8 cellular contexts compared by ENCODE assay signal in genomic region chr19:42313096-42313839, GRCh38. TPM values are rescaled to one million over a fixed set of nuclear protein-coding genes. Genes with fewer than 3 reads are reported as not detected.
A peak's percentile ranks its signal among the peaks of the same experiment; 100 is the strongest.
DNase-seq lines count a peak whose midpoint lies in the region; ATAC-seq, FAIRE-seq and TF ChIP-seq lines count a peak whose summit lies in the region.

TSS of gene TMEM145 (plus strand) at chr19:42313309. CDS start at chr19:42313377, 68 bp downstream.

- H3K4me3 Mint-ChIP-seq in central memory CD8-positive, alpha-beta T cell = peak within 1 kb of the TSS; percentile 71

- H3K36me3 Mint-ChIP-seq in central memory CD8-positive, alpha-beta T cell (ENCODE audit: insufficient read depth) = peaks cover 2% of the 10 kb centered on the region

- no peak for FAIRE-seq in keratinocyte (lab: Jason Lieb, UNC)

- peak within 1 kb of the TSS; percentile 26 to 51 (median 46) for H3K4me3 ChIP-seq in keratinocyte (ENCODE audit: control insufficient read depth in 2 of 3, extremely low read depth in 1 of 3, insufficient read depth in 2 of 3, low read depth in 1 of 3, low read length in 3 of 3)

- in situ Hi-C loops in KBM-7 (cut with MboI; ENCODE audit: low pct_unique_long_range_greater_than_20kb, low sequenced_read_pairs) (no loop called here), SK-MEL-5 (cut with HindIII; ENCODE audit: low pct_unique_long_range_greater_than_20kb, low sequenced_read_pairs) (no loop called here)

- no peaks in the 10 kb centered on the region for H3K36me3 ChIP-seq in keratinocyte (ENCODE audit: control insufficient read depth in 2 of 2, extremely low read depth in 1 of 2, insufficient read depth in 2 of 2, low read length in 2 of 2)

- peak in 1 of 3 experiments; percentile 34 for TF ChIP-seq CTCF in keratinocyte (optimal IDR thresholded peaks at IDR 0.05 in 1 of 3, IDR thresholded peaks at IDR 0.05 in 1 of 3, conservative IDR thresholded peaks at IDR 0.05 in 1 of 3; ENCODE audit: extremely low read depth in 1 of 3, insufficient read depth in 2 of 3, low read length in 3 of 3)

- no peaks in the 10 kb centered on the region for H3K9me3 Mint-ChIP-seq in central memory CD8-positive, alpha-beta T cell

- no peak within 1 kb of the TSS for H2AFZ ChIP-seq in keratinocyte (ENCODE audit: control insufficient read depth, low read length)

- peaks cover 35% of the 10 kb centered on the region for H3K27me3 ChIP-seq in keratinocyte (ENCODE audit: control insufficient read depth, extremely low read depth, insufficient read depth, low read length)

- ATAC-seq in central memory CD8-positive, alpha-beta T cell (replicated peaks; ENCODE audit: extremely low read depth, poor library complexity, severe bottlenecking) = peak; percentile 68

- no peaks in the 10 kb centered on the region for H3K9me1 ChIP-seq in keratinocyte (ENCODE audit: control insufficient read depth, extremely low read depth, insufficient read depth, low read length)

- no peaks in the 10 kb centered on the region for H3K79me2 ChIP-seq in keratinocyte (ENCODE audit: control insufficient read depth, insufficient read depth, low read length)

- no peak within 1 kb of the TSS for H3K27ac Mint-ChIP-seq in central memory CD8-positive, alpha-beta T cell (ENCODE audit: low read depth)

- peaks cover 17% of the 10 kb centered on the region for H3K4me1 Mint-ChIP-seq in central memory CD8-positive, alpha-beta T cell

- H3K4me2 ChIP-seq in keratinocyte (ENCODE audit: control insufficient read depth, extremely low read depth, insufficient read depth, low read depth, low read length) = peak within 1 kb of the TSS; percentile 67

- H3K9ac ChIP-seq in keratinocyte (ENCODE audit: control insufficient read depth, extremely low read depth, insufficient read depth, low read length) = no peak within 1 kb of the TSS

- peaks cover 50% of the 10 kb centered on the region for H3K27me3 Mint-ChIP-seq in central memory CD8-positive, alpha-beta T cell

- peak; percentile 70 for DNase-seq in ELF-1 (ENCODE audit: low read depth, low spot score)
- DNase-seq in KBM-7 = peak; percentile 61
- DNase-seq in SK-MEL-5 (ENCODE audit: low read depth, low spot score) = peak; percentile 56
- no peak for DNase-seq in central memory CD8-positive, alpha-beta T cell (ENCODE audit: low spot score in 2 of 2)
- DNase-seq in keratinocyte (ENCODE audit: low read depth, low spot score) = no peak
- peak; percentile 44 for DNase-seq in stimulated activated CD4-positive, alpha-beta T cell treated with anti-CD3 and anti-CD28 coated beads, Interleukin-1b, Interleukin-23, amount 100 ng/mL, for 48 hours
- DNase-seq in activated gamma-delta T cell (lab: John Stamatoyannopoulos, UW) = no peak
- no peak for DNase-seq in GDM1 (lab: John Stamatoyannopoulos, UW)

- H4K20me1 ChIP-seq in keratinocyte (ENCODE audit: control insufficient read depth, extremely low read depth, insufficient read depth, low read length) = no peaks in the 10 kb centered on the region

- no peaks in the 10 kb centered on the region for H3K4me1 ChIP-seq in keratinocyte (ENCODE audit: control insufficient read depth, extremely low read depth, insufficient read depth, low read length)

- no peaks in the 10 kb centered on the region for H3K9me3 ChIP-seq in keratinocyte (ENCODE audit: control insufficient read depth, low read depth, low read length)

- H3K27ac ChIP-seq in keratinocyte (ENCODE audit: control insufficient read depth, insufficient read depth, low read length) = no peak within 1 kb of the TSS

- dilution Hi-C loops in keratinocyte (cut with MboI; ENCODE audit: extremely low pct_ligation_motif_present, low sequenced_read_pairs) = no loop called here

RNA-seq across cellular contexts. Expression of gene TMEM145, which starts in this region (rescaled TPM):
- 0.51 and 0.98 TPM in 2 replicates for total RNA-seq in SK-MEL-5 (2014; rRNA removed; shearing (Covaris generic))
- 1.5 and 2.6 TPM in 2 replicates for polyA plus RNA-seq in SK-MEL-5 (2015; cell fraction: cytosol; rRNA removed)
- 23.5 and 58.8 TPM in 2 replicates for polyA plus RNA-seq in SK-MEL-5 (2015; cell fraction: nucleus; rRNA removed)
- not detected in 3 replicates for polyA plus RNA-seq in keratinocyte
- not detected for polyA plus RNA-seq in keratinocyte (2011; ENCODE audit: low read depth)
- not detected in 2 replicates for polyA plus RNA-seq in keratinocyte (2011; cell fraction: cytosol; rRNA removed)
- polyA plus RNA-seq in keratinocyte (2011; cell fraction: nucleus; rRNA removed) = 0.24 TPM in 1 of 2 replicates, not detected in the other
- not detected in 2 replicates for polyA plus RNA-seq in keratinocyte (2012; ENCODE audit: low replicate concordance)
- not detected in 3 replicates for polyA minus RNA-seq in keratinocyte
- polyA minus RNA-seq in keratinocyte (2011; cell fraction: cytosol; rRNA and poly(A)+ RNA removed) = not detected
- polyA minus RNA-seq in keratinocyte (2011; cell fraction: nucleus; rRNA and poly(A)+ RNA removed) = not detected in 2 replicates

Comparison
In these comparisons a context has a peak if more than half of its experiments do, and no peak if none do; other contexts are left out.
1. DNase-seq: peak in ELF-1 (single experiment), KBM-7 (single experiment), SK-MEL-5 (single experiment) and stimulated activated CD4-positive, alpha-beta T cell treated with anti-CD3 and anti-CD28 coated beads, Interleukin-1b, Interleukin-23, amount 100 ng/mL, for 48 hours (single experiment); none in central memory CD8-positive, alpha-beta T cell (0 of 2), keratinocyte (single experiment), activated gamma-delta T cell (single experiment) and GDM1 (single experiment).